ENCODE assay signal across 8 cellular contexts in genomic region chr17:82022310-82022980, GRCh38. TPM values are rescaled to one million over a fixed set of nuclear protein-coding genes. Genes with fewer than 3 reads are reported as not detected.
A peak's percentile ranks its signal among the peaks of the same experiment; 100 is the strongest.
DNase-seq lines count a peak whose midpoint lies in the region; ATAC-seq and TF ChIP-seq lines count a peak whose summit lies in the region.

Gene CENPX (minus strand): TSS chr17:82022878. CDS start chr17:82022861, 17 bp downstream.

- no peak for TF ChIP-seq CTCF in GM06990 (IDR thresholded peaks at IDR 0.05; ENCODE audit: insufficient read depth, low read length, poor library complexity, severe bottlenecking)
- TF ChIP-seq CTCF in astrocyte of the spinal cord (IDR thresholded peaks at IDR 0.05; ENCODE audit: low read depth, low read length) = no peak

- no peaks in the 10 kb centered on the region; the same call in none of the 2 replicates for H3K36me3 ChIP-seq in GM06990 (ENCODE audit: control insufficient read depth, insufficient read depth, low read length)

- H3K27me3 ChIP-seq in GM06990 (replicated peaks; ENCODE audit: control insufficient read depth, insufficient read depth, low read length) = no peaks in the 10 kb centered on the region

- no peak for ATAC-seq in left lobe of liver
- ATAC-seq in GM21529 (IDR thresholded peaks at IDR 0.05; ENCODE audit: unreplicated experiment) = no peak

- H3K4me3 ChIP-seq in GM06990 (replicated peaks; ENCODE audit: low read depth, low read length) = peak within 1 kb of the TSS; percentile 87
- H3K4me3 ChIP-seq in astrocyte of the spinal cord (ENCODE audit: low read depth, low read length) = peak within 1 kb of the TSS; percentile 70

- DNase-seq in GM06990 (ENCODE audit: extremely low read depth, insufficient read length) (no peak), HT1080 (ENCODE audit: low read depth) (no peak), astrocyte of the spinal cord (ENCODE audit: low read depth, low spot score) (no peak), left lobe of liver (ENCODE audit: low spot score) (no peak), NCI-H2029 treated with DMSO at 0.1 percent for 48 hours (lab: John Stamatoyannopoulos, UW) (no peak)
- DNase-seq in activated CD4-positive, alpha-beta T cell treated with anti-CD3 and anti-CD28 coated beads for 1 hour = no peak

- in situ Hi-C loops in astrocyte of the spinal cord (cut with HindIII; ENCODE audit: low sequenced_read_pairs) = no loop called here

- H3K27ac ChIP-seq in temporal lobe (ENCODE audit: low read depth, low read length) = no peak within 1 kb of the TSS

RNA-seq across cellular contexts. Expression of gene CENPX, which starts in this region (rescaled TPM):
- total RNA-seq in HT1080 (2014; rRNA removed; shearing (Covaris generic)) = 97.0 and 172 TPM in 2 replicates
- polyA plus RNA-seq in HT1080 (2015; cell fraction: cytosol; rRNA removed) = 84.7 and 86.7 TPM in 2 replicates
- polyA plus RNA-seq in HT1080 (2015; cell fraction: nucleus; rRNA removed) = 55.7 and 74.0 TPM in 2 replicates
- total RNA-seq in left lobe of liver = 60.0 TPM
- 31.5 TPM for total RNA-seq in temporal lobe
